In genomic region chr20:25031241-25031640, GRCh38 we compare ENCODE assay signal across 33 cellular contexts. TPM values are rescaled to one million over a fixed set of nuclear protein-coding genes. Genes with fewer than 3 reads are reported as not detected.
"Had no signal": no experiment of that assay in that cellular context is flagged by ENCODE, and none has a peak within 500 bp of the region (broad histone marks: within the 10 kb centered on the region; RNA-seq: fewer than 3 reads in every experiment).

No MANE protein-coding gene starts in this region.

- ATAC-seq: left lobe of liver; naive thymus-derived CD8-positive, alpha-beta T cell; T-cell had no signal

- H3K27me3 ChIP-seq: tibial artery had no signal

- H3K9ac ChIP-seq: neural progenitor cell had no signal

- FAIRE-seq: endothelial cell of umbilical vein had no signal

- H3K36me3 ChIP-seq: neural progenitor cell had no signal

- H2AFZ ChIP-seq: neural progenitor cell had no signal

- H3K9me3 Mint-ChIP-seq: activated CD4-positive, alpha-beta memory T cell treated with anti-CD3 and anti-CD28 coated beads, Interleukin-2, amount 10 ng/mL, durations not matched to agents 7 days and 5 days; activated CD4-positive, alpha-beta T cell treated with anti-CD3 and anti-CD28 coated beads, Interleukin-2, amount 10 ng/mL, durations not matched to agents 7 days and 5 days; activated naive CD4-positive, alpha-beta T cell treated with anti-CD3 and anti-CD28 coated beads, Interleukin-2, amount 10 ng/mL, durations not matched to agents 7 days and 5 days; activated naive CD8-positive, alpha-beta T cell treated with anti-CD3 and anti-CD28 coated beads, Interleukin-2, amount 10 ng/mL, durations not matched to agents 7 days and 5 days; activated T-cell treated with anti-CD3 and anti-CD28 coated beads, Interleukin-2, amount 50 U/mL, for 24 hours; immature natural killer cell; naive thymus-derived CD8-positive, alpha-beta T cell; stimulated activated naive CD8-positive, alpha-beta T cell treated with anti-CD3 and anti-CD28 coated beads, Interleukin-15, Interleukin-2, amounts not matched to agents 100 ng/mL and 50 ng/mL, for 24 hours; T-cell; T-helper 2 cell treated with Interferon-gamma antibody and Interleukin-4, amounts not matched to agents 5 μg/mL and 100 μg/mL, for 36 hours had no signal

- H3K27ac Mint-ChIP-seq: activated CD4-positive, alpha-beta memory T cell treated with anti-CD3 and anti-CD28 coated beads, Interleukin-2, amount 10 ng/mL, durations not matched to agents 7 days and 5 days; activated CD4-positive, alpha-beta T cell treated with anti-CD3 and anti-CD28 coated beads, Interleukin-2, amount 10 ng/mL, durations not matched to agents 7 days and 5 days; activated naive CD4-positive, alpha-beta T cell treated with anti-CD3 and anti-CD28 coated beads, Interleukin-2, amount 10 ng/mL, durations not matched to agents 7 days and 5 days; activated naive CD8-positive, alpha-beta T cell treated with anti-CD3 and anti-CD28 coated beads, Interleukin-2, amount 10 ng/mL, durations not matched to agents 7 days and 5 days; activated T-cell treated with anti-CD3 and anti-CD28 coated beads, Interleukin-2, amount 50 U/mL, for 24 hours; stimulated activated naive CD8-positive, alpha-beta T cell treated with anti-CD3 and anti-CD28 coated beads, Interleukin-15, Interleukin-2, amounts not matched to agents 100 ng/mL and 50 ng/mL, for 24 hours; T-cell; T-helper 2 cell treated with Interferon-gamma antibody and Interleukin-4, amounts not matched to agents 5 μg/mL and 100 μg/mL, for 36 hours had no signal

- H3K36me3 Mint-ChIP-seq: neural progenitor cell had no signal

- H3K27ac ChIP-seq: lower lobe of right lung, neural progenitor cell, tibial artery, VCaP had no signal

- H3K4me2 ChIP-seq: neural progenitor cell had no signal

- H3K4me3 ChIP-seq: coronary artery, lower lobe of right lung, neural progenitor cell, tibial artery had no signal

- DNase-seq: activated CD4-positive, alpha-beta memory T cell treated with anti-CD3 and anti-CD28 coated beads, Interleukin-2, amount 10 ng/mL, durations not matched to agents 7 days and 5 days; activated CD4-positive, alpha-beta T cell treated with anti-CD3 and anti-CD28 coated beads, Interleukin-2, amount 10 ng/mL, durations not matched to agents 7 days and 5 days; activated CD8-positive, alpha-beta memory T cell treated with anti-CD3 and anti-CD28 coated beads, Interleukin-2, amount 50 U/mL, for 48 hours; activated gamma-delta T cell; activated naive CD4-positive, alpha-beta T cell treated with anti-CD3 and anti-CD28 coated beads, Interleukin-2, amount 10 ng/mL, durations not matched to agents 7 days and 5 days; activated naive CD8-positive, alpha-beta T cell treated with anti-CD3 and anti-CD28 coated beads, Interleukin-2, amount 10 ng/mL, durations not matched to agents 7 days and 5 days; activated T-cell treated with anti-CD3 and anti-CD28 coated beads, Interleukin-2, amount 50 U/mL, for 24 hours; amniotic stem cell; cerebellar nuclear complex; foreskin fibroblast; immature natural killer cell; mesenchymal stem cell; naive thymus-derived CD8-positive, alpha-beta T cell; right cardiac atrium; stimulated activated CD4-positive, alpha-beta T cell treated with anti-CD3 and anti-CD28 coated beads, Interleukin-2, amount 100 ng/mL, for 48 hours; T-cell; tibial artery had no signal

- H3K4me3 Mint-ChIP-seq: activated CD4-positive, alpha-beta memory T cell treated with anti-CD3 and anti-CD28 coated beads, Interleukin-2, amount 10 ng/mL, durations not matched to agents 7 days and 5 days; activated CD4-positive, alpha-beta T cell treated with anti-CD3 and anti-CD28 coated beads, Interleukin-2, amount 10 ng/mL, durations not matched to agents 7 days and 5 days; activated naive CD4-positive, alpha-beta T cell treated with anti-CD3 and anti-CD28 coated beads, Interleukin-2, amount 10 ng/mL, durations not matched to agents 7 days and 5 days; activated naive CD8-positive, alpha-beta T cell treated with anti-CD3 and anti-CD28 coated beads, Interleukin-2, amount 10 ng/mL, durations not matched to agents 7 days and 5 days; activated T-cell treated with anti-CD3 and anti-CD28 coated beads, Interleukin-2, amount 50 U/mL, for 24 hours; immature natural killer cell; naive thymus-derived CD8-positive, alpha-beta T cell; stimulated activated naive CD8-positive, alpha-beta T cell treated with anti-CD3 and anti-CD28 coated beads, Interleukin-15, Interleukin-2, amounts not matched to agents 100 ng/mL and 50 ng/mL, for 24 hours; T-cell; T-helper 2 cell treated with Interferon-gamma antibody and Interleukin-4, amounts not matched to agents 5 μg/mL and 100 μg/mL, for 36 hours had no signal

- H3K27me3 Mint-ChIP-seq: activated CD4-positive, alpha-beta memory T cell treated with anti-CD3 and anti-CD28 coated beads, Interleukin-2, amount 10 ng/mL, durations not matched to agents 7 days and 5 days; activated CD4-positive, alpha-beta T cell treated with anti-CD3 and anti-CD28 coated beads, Interleukin-2, amount 10 ng/mL, durations not matched to agents 7 days and 5 days; activated naive CD4-positive, alpha-beta T cell treated with anti-CD3 and anti-CD28 coated beads, Interleukin-2, amount 10 ng/mL, durations not matched to agents 7 days and 5 days; activated naive CD8-positive, alpha-beta T cell treated with anti-CD3 and anti-CD28 coated beads, Interleukin-2, amount 10 ng/mL, durations not matched to agents 7 days and 5 days; activated T-cell treated with anti-CD3 and anti-CD28 coated beads, Interleukin-2, amount 50 U/mL, for 24 hours; naive thymus-derived CD8-positive, alpha-beta T cell; stimulated activated naive CD8-positive, alpha-beta T cell treated with anti-CD3 and anti-CD28 coated beads, Interleukin-15, Interleukin-2, amounts not matched to agents 100 ng/mL and 50 ng/mL, for 24 hours; T-cell had no signal

- H3K9me3 ChIP-seq: lower lobe of right lung, tibial artery had no signal

RNA-seq across cellular contexts. Expression of gene VSX1, which starts 50.7 kb away (rescaled TPM):
- total RNA-seq: activated CD4-positive, alpha-beta memory T cell treated with anti-CD3 and anti-CD28 coated beads, Interleukin-2, amount 10 ng/mL, durations not matched to agents 7 days and 5 days; activated CD4-positive, alpha-beta T cell treated with anti-CD3 and anti-CD28 coated beads, Interleukin-2, amount 10 ng/mL, durations not matched to agents 7 days and 5 days; activated naive CD8-positive, alpha-beta T cell treated with anti-CD3 and anti-CD28 coated beads, Interleukin-2, amount 10 ng/mL, durations not matched to agents 7 days and 5 days; bronchial epithelial cell; endothelial cell of umbilical vein; fibroblast of lung; kidney epithelial cell; lower lobe of right lung; naive thymus-derived CD8-positive, alpha-beta T cell; occipital lobe; skeletal muscle tissue; subcutaneous adipose tissue; T-cell; urinary bladder had no signal
- polyA plus RNA-seq: endothelial cell of umbilical vein; esophagus; fibroblast of lung; immature natural killer cell; naive thymus-derived CD8-positive, alpha-beta T cell had no signal
